Comparison of ENCODE assay signal across 14 cellular contexts in the genomic region with DNA sequence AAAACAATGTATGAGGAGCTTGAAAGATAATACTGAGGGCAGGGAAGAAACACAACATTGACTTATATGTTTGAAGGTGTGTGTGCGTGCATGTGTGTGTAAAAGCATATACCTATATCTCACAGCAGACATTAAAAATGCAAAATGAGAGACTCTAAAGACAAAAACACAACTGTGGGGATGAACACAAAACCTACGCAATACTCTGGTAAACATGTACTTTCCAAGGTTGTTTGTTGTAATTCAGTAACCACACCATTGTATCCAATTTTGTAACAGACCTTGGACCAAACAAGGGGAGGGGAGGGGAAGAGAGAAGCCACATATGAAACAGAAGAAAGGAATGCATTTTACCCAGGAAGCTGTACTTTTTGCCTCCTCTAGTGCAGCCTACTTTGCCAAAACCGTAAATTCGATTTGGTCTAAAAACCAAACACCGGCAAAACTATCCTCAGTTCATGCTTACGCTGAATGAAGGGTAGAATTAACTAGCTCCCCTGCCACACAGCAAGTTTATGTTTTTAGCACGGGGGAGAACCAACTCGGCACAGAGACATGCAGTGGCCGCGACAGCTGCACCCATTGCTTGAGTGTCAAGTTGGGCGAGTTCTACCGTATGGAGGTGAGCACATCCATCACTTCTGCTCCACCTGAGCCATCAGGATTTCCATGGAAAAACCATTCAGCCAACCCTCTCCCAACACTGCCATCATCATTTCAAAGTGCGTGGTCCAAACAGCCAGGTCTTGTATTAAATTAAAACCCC. TPM values are rescaled to one million over a fixed set of nuclear protein-coding genes. Genes with fewer than 3 reads are reported as not detected.
DNase-seq lines count a peak whose midpoint lies in the region; ATAC-seq, FAIRE-seq and TF ChIP-seq lines count a peak whose summit lies in the region.
"Had no signal": no experiment of that assay in that cellular context is flagged by ENCODE, and none has a peak within 500 bp of the region (broad histone marks: within the 10 kb centered on the region; RNA-seq: fewer than 3 reads in every experiment).

No MANE protein-coding gene starts in this region.

- TF ChIP-seq RAD21 in A549 (conservative IDR thresholded peaks at IDR 0.05 in 1 of 2, IDR thresholded peaks at IDR 0.05 in 1 of 2): no peak

- H3K4me3 ChIP-seq in A549 (no peak overlapping the region), choroid plexus epithelial cell (ENCODE audit: low read depth, low read length) (no peak overlapping the region), mucosa of descending colon (no peak overlapping the region)
- H3K4me3 ChIP-seq: tibial nerve had no signal

- CTCF ChIA-PET in A549 (lab: Yijun Ruan, JAX): no interaction called here

- H3K27ac ChIP-seq in A549: peak overlapping the region in 1 of 2 experiments; percentile 28; a peak in 1 of 6 replicates

- DNase-seq in A549 (ENCODE audit: low read depth in 1 of 2, low spot score in 1 of 2) (no peak), LHCN-M2 (ENCODE audit: low read depth) (peak; percentile 85), choroid plexus epithelial cell (ENCODE audit: low read depth) (peak; percentile 88), mucosa of descending colon (no peak), D341Med (ENCODE audit: low spot score) (no peak), HTR-8/SVneo (ENCODE audit: insufficient read length, low spot score) (no peak), NCI-H146 treated with DMSO at 0.1 percent for 48 hours (lab: John Stamatoyannopoulos, UW; ENCODE audit: unreplicated experiment) (no peak)
- DNase-seq: activated CD8-positive, alpha-beta memory T cell treated with anti-CD3 and anti-CD28 coated beads for 24 hours; hypothalamus; NCI-H446 treated with DMSO at 0.1 percent for 48 hours; retina; RPMI8226 had no signal

- FAIRE-seq in A549 (lab: Jason Lieb, UNC): no peak
- no peak for FAIRE-seq in HTR-8/SVneo (lab: Jason Lieb, UNC)

- no peak for TF ChIP-seq POLR2A in A549 (IDR thresholded peaks at IDR 0.05; ENCODE audit: low read length)

- no peaks in the 10 kb centered on the region for H3K36me3 ChIP-seq in mucosa of descending colon (ENCODE audit: low read depth)
- H3K36me3 ChIP-seq: tibial nerve had no signal

- H3K4me1 ChIP-seq in A549 (peaks cover 17% of the 10 kb centered on the region), mucosa of descending colon (ENCODE audit: low read depth) (no peaks in the 10 kb centered on the region)

- intact Hi-C loops in mucosa of descending colon (cut with DNase I, micrococcal nuclease): no loop called here

- no peak for TF ChIP-seq EP300 in A549 (IDR thresholded peaks at IDR 0.05)

- no peaks in the 10 kb centered on the region for H3K9me3 ChIP-seq in A549
- no peaks in the 10 kb centered on the region for H3K9me3 ChIP-seq in mucosa of descending colon
- H3K9me3 ChIP-seq: tibial nerve had no signal

- no peak for TF ChIP-seq CTCF in A549 (IDR thresholded peaks at IDR 0.05)
- TF ChIP-seq CTCF in choroid plexus epithelial cell (conservative IDR thresholded peaks at IDR 0.05; ENCODE audit: low read depth, low read length): no peak
- no peak for TF ChIP-seq CTCF in mucosa of descending colon (IDR thresholded peaks at IDR 0.05)

- POLR2A ChIA-PET in A549 (lab: Yijun Ruan, JAX): no interaction called here

- ATAC-seq in A549 (no peak), mucosa of descending colon (peak; percentile 28), HG02852 (IDR thresholded peaks at IDR 0.05; ENCODE audit: unreplicated experiment) (no peak)

- H3K4me2 ChIP-seq in A549: peak overlapping the region; percentile 36

- 89% methylated on average over 13 of the region's 13 CpGs for WGBS in A549 (ENCODE audit: missing lambda C conversion rate)

TF ChIP-seq in A549, 52 proteins besides CTCF, POLR2A, EP300 and RAD21:
- TF ChIP-seq CHD4 (IDR thresholded peaks at IDR 0.05; ENCODE audit: borderline replicate concordance) (no peak), ZSCAN20 (CRISPR knock-in tag; IDR thresholded peaks at IDR 0.05) (no peak), KDM1A (IDR thresholded peaks at IDR 0.05; ENCODE audit: low read depth) (no peak), HOXA7 (CRISPR knock-in tag; IDR thresholded peaks at IDR 0.05) (no peak), SMC3 (IDR thresholded peaks at IDR 0.05) (no peak), HES2 (IDR thresholded peaks at IDR 0.05) (no peak), HMGXB4 (CRISPR knock-in tag; IDR thresholded peaks at IDR 0.05; ENCODE audit: borderline replicate concordance) (no peak), CBX8 (IDR thresholded peaks at IDR 0.05) (no peak), CEBPB (IDR thresholded peaks at IDR 0.05) (no peak), NPAS2 (CRISPR knock-in tag; IDR thresholded peaks at IDR 0.05; ENCODE audit: borderline replicate concordance) (no peak), RCOR1 (IDR thresholded peaks at IDR 0.05; ENCODE audit: low read depth, low read length) (no peak), MAFK (IDR thresholded peaks at IDR 0.05; ENCODE audit: partially characterized antibody) (no peak), TFCP2L1 (CRISPR knock-in tag; IDR thresholded peaks at IDR 0.05) (no peak), CHD2 (IDR thresholded peaks at IDR 0.05; ENCODE audit: low read length, partially characterized antibody) (no peak)
- TF ChIP-seq, protein P1, sequence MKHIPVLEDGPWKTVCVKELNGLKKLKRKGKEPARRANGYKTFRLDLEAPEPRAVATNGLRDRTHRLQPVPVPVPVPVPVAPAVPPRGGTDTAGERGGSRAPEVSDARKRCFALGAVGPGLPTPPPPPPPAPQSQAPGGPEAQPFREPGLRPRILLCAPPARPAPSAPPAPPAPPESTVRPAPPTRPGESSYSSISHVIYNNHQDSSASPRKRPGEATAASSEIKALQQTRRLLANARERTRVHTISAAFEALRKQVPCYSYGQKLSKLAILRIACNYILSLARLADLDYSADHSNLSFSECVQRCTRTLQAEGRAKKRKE (CRISPR knock-in tag; IDR thresholded peaks at IDR 0.05; ENCODE audit: low read depth): no peak
- TF ChIP-seq, protein P2, sequence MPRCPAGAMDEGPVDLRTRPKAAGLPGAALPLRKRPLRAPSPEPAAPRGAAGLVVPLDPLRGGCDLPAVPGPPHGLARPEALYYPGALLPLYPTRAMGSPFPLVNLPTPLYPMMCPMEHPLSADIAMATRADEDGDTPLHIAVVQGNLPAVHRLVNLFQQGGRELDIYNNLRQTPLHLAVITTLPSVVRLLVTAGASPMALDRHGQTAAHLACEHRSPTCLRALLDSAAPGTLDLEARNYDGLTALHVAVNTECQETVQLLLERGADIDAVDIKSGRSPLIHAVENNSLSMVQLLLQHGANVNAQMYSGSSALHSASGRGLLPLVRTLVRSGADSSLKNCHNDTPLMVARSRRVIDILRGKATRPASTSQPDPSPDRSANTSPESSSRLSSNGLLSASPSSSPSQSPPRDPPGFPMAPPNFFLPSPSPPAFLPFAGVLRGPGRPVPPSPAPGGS (IDR thresholded peaks at IDR 0.05): no peak
- TF ChIP-seq, protein P3, sequence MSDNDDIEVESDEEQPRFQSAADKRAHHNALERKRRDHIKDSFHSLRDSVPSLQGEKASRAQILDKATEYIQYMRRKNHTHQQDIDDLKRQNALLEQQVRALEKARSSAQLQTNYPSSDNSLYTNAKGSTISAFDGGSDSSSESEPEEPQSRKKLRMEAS (IDR thresholded peaks at IDR 0.05): no peak

RNA-seq across cellular contexts. Expression of gene CNKSR3, which starts 50.0 kb away (rescaled TPM):
- polyA plus RNA-seq in A549 (2011; rRNA removed) (2.9 and 3.8 TPM in 2 replicates), A549 (2017; fragmentation: RNase III; extraction: RNeasy Plus Mini Kit Qiagen cat#74134 plus additional on column Dnase treatment) (3.5 to 5.2 TPM (median 4.1 TPM) in 3 replicates)
- 1.3 and 1.6 TPM in 2 replicates for polyA plus RNA-seq in A549 (2012; cell fraction: cytosol; rRNA removed)
- polyA plus RNA-seq in A549 (2012; cell fraction: nucleus; rRNA removed): 1.4 and 2.3 TPM in 2 replicates
- 3.8 and 4.0 TPM in 2 replicates for polyA minus RNA-seq in A549 (2011; rRNA and poly(A)+ RNA removed)
- total RNA-seq in LHCN-M2 (2014; rRNA removed) (4.4 and 5.6 TPM in 2 replicates), mucosa of descending colon (10 to 100 TPM; 16.5 to 39.0 (median 33.6) TPM)
- polyA plus RNA-seq in LHCN-M2 (2012): 3.0 TPM

Comparison
In these comparisons a context has a peak if more than half of its experiments do, and no peak if none do; other contexts are left out.
1. DNase-seq: peak in LHCN-M2 (single experiment) and choroid plexus epithelial cell (single experiment); none in A549 (0 of 2), mucosa of descending colon (0 of 3), D341Med (single experiment), HTR-8/SVneo (single experiment) and NCI-H146 treated with DMSO at 0.1 percent for 48 hours (single experiment).